ENCODE assay signal across 1 cellular context in genomic region chr3:15065550-15066007, GRCh38.
TF ChIP-seq lines count a peak whose summit lies in the region.

No MANE protein-coding gene starts in this region.

TF ChIP-seq in GM23338, 12 proteins besides CTCF, POLR2A, EP300 and RAD21 (continued from another document):
- TF ChIP-seq, protein P1, sequence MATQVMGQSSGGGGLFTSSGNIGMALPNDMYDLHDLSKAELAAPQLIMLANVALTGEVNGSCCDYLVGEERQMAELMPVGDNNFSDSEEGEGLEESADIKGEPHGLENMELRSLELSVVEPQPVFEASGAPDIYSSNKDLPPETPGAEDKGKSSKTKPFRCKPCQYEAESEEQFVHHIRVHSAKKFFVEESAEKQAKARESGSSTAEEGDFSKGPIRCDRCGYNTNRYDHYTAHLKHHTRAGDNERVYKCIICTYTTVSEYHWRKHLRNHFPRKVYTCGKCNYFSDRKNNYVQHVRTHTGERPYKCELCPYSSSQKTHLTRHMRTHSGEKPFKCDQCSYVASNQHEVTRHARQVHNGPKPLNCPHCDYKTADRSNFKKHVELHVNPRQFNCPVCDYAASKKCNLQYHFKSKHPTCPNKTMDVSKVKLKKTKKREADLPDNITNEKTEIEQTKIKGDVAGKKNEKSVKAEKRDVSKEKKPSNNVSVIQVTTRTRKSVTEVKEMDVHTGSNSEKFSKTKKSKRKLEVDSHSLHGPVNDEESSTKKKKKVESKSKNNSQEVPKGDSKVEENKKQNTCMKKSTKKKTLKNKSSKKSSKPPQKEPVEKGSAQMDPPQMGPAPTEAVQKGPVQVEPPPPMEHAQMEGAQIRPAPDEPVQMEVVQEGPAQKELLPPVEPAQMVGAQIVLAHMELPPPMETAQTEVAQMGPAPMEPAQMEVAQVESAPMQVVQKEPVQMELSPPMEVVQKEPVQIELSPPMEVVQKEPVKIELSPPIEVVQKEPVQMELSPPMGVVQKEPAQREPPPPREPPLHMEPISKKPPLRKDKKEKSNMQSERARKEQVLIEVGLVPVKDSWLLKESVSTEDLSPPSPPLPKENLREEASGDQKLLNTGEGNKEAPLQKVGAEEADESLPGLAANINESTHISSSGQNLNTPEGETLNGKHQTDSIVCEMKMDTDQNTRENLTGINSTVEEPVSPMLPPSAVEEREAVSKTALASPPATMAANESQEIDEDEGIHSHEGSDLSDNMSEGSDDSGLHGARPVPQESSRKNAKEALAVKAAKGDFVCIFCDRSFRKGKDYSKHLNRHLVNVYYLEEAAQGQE (IDR thresholded peaks at IDR 0.05; ENCODE audit: unreplicated experiment), result no peak
